Comparison of ENCODE assay signal across 18 cellular contexts in the genomic region with DNA sequence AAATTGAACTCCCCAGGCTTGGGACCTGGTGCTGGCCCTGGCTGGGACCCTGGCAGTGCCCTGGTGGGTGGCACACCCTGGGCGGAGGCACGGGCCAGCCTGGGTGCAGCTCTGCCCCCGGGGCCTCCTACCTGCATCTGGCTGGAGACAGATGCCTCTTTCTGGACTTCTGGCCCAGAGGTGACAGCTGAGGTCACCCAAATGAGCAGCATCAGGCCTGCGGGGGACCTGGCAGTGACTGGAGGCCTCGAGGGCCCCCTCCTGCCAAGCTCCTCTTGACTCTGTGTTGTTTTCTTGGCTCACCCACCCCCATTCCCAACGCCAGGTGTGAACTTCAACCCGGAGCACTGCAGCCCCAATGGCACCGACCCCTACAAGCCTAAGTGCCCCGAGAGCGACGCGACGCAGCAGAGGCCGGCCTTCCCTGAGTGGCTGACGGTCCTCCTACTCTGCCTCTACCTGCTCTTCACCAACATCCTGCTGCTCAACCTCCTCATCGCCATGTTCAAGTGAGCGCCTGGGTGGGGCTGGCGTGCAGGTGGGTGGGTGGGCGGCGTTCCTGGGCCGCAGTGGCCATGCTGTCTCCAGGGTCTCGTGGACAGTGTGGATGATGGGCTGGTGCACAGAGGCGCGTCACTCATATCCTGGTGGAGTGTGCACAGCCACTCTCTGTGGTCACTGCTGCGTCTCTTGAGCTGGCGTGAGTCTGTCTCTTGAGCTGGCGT.
DNase-seq lines count a peak whose midpoint lies in the region; ATAC-seq and TF ChIP-seq lines count a peak whose summit lies in the region.
"Had no signal": no experiment of that assay in that cellular context is flagged by ENCODE, and none has a peak within 500 bp of the region (broad histone marks: within the 10 kb centered on the region; RNA-seq: fewer than 3 reads in every experiment).

No MANE protein-coding gene starts in this region.

- peak; percentile 36 for DNase-seq in activated effector memory CD4-positive, alpha-beta T cell treated with anti-CD3 and anti-CD28 coated beads, Interleukin-2, amount 50 U/mL, for 16 hours
- DNase-seq in activated effector memory CD4-positive, alpha-beta T cell treated with Interleukin-2 at 50 U/mL for 16 hours, result no peak
- DNase-seq in ecto neural progenitor cell (ENCODE audit: low spot score), result peak; percentile 38
- DNase-seq in nephron progenitor cell, result no peak
- DNase-seq in tibial artery, result peak; percentile 18 to 47
- no peak for DNase-seq in nucleus accumbens (lab: John Stamatoyannopoulos, UW)
- DNase-seq in T-helper 2 cell, result no peak
- DNase-seq: IMR-90, Karpas-422, MG63, NCI-H1092, NCI-H146, NCI-H2081 treated with DMSO at 0.1 percent for 48 hours, NCI-H524 had no signal

- peaks cover 0 to 37% of the 10 kb centered on the region in 2 donors for H3K27me3 ChIP-seq in tibial artery

- no peak overlapping the region for H3K4me3 ChIP-seq in tibial artery
- H3K4me3 ChIP-seq: MG63 had no signal

- H3K4me1 ChIP-seq in tibial artery, result no peaks in the 10 kb centered on the region

- H3K27me3 Mint-ChIP-seq in nephron progenitor cell (ENCODE audit: low read depth, poor library complexity), result peaks cover 13% of the 10 kb centered on the region

- H3K36me3 ChIP-seq in tibial artery, result no peaks in the 10 kb centered on the region
- H3K36me3 ChIP-seq: MG63 had no signal

- no peak overlapping the region for H3K27ac ChIP-seq in tibial artery
- H3K27ac ChIP-seq: C4-2B had no signal

- no peaks in the 10 kb centered on the region for H3K9me3 ChIP-seq in tibial artery

- H3K4me3 Mint-ChIP-seq in nephron progenitor cell, result no peak overlapping the region

- intact Hi-C loops in tibial artery (cut with DNase I; ENCODE audit: low total_unique reads), result no loop called here

- H3K9me3 Mint-ChIP-seq in nephron progenitor cell, result peaks cover 6% of the 10 kb centered on the region

- no peaks in the 10 kb centered on the region for H3K4me1 Mint-ChIP-seq in nephron progenitor cell

- TF ChIP-seq CTCF in nephron progenitor cell (IDR thresholded peaks at IDR 0.05), result no peak
- TF ChIP-seq CTCF in tibial artery (IDR thresholded peaks at IDR 0.05), result no peak

- peak overlapping the region; percentile 32 for H3K27ac Mint-ChIP-seq in nephron progenitor cell

- ATAC-seq in GM19324 (IDR thresholded peaks at IDR 0.05; ENCODE audit: low FRiP score, unreplicated experiment), result no peak
- ATAC-seq: Panc1, Right ventricle myocardium inferior had no signal

- no peaks in the 10 kb centered on the region for H3K36me3 Mint-ChIP-seq in nephron progenitor cell (ENCODE audit: low read depth)

Comparison
In these comparisons a context has a peak if more than half of its experiments do, and no peak if none do; other contexts are left out.
1. DNase-seq: peak in activated effector memory CD4-positive, alpha-beta T cell treated with anti-CD3 and anti-CD28 coated beads, Interleukin-2, amount 50 U/mL, for 16 hours (single experiment), ecto neural progenitor cell (single experiment) and tibial artery (2 of 2); none in activated effector memory CD4-positive, alpha-beta T cell treated with Interleukin-2 at 50 U/mL for 16 hours (single experiment), nephron progenitor cell (single experiment), nucleus accumbens (0 of 56) and T-helper 2 cell (0 of 5).